In the genomic region with DNA sequence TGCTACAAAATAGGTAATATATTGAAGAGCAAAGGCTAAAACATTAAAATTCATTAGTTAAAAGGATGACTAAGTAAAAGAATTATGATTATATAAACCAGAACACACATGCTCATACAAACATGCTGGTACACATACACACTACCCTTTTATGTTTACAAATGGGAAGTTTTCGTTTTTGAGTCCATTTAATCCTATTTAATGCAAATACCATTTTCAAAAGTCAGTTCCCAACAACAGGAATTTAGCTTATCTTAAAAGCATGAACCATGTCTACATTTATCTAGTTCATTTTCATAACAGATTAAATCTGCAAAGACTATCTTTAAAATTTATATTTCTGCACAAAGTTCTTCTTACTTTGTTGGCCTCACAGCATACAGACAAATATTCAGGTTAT, we compare ENCODE assay signal across 31 cellular contexts.
"Had no signal": no experiment of that assay in that cellular context is flagged by ENCODE, and none has a peak within 500 bp of the region (broad histone marks: within the 10 kb centered on the region; RNA-seq: fewer than 3 reads in every experiment).

No MANE protein-coding gene starts in this region.

- H3K36me3 ChIP-seq: breast epithelium, SJSA1 had no signal

- H3K27me3 Mint-ChIP-seq: activated CD4-positive, alpha-beta T cell treated with anti-CD3 and anti-CD28 coated beads, Interleukin-2, amount 10 ng/mL, durations not matched to agents 24 days and 14 days; activated naive CD4-positive, alpha-beta T cell treated with anti-CD3 and anti-CD28 coated beads, Interleukin-2, amount 50 U/mL, for 24 hours; activated naive CD8-positive, alpha-beta T cell treated with anti-CD3 and anti-CD28 coated beads, Interleukin-2, amount 10 ng/mL, durations not matched to agents 7 days and 5 days had no signal

- ATAC-seq: activated CD8-positive, alpha-beta T cell treated with anti-CD3 and anti-CD28 coated beads, Interleukin-2, amount 10 ng/mL, durations not matched to agents 7 days and 5 days; body of pancreas; PC-3 had no signal

- H3K4me1 ChIP-seq: breast epithelium, SJSA1 had no signal

- H3K4me3 Mint-ChIP-seq: activated CD4-positive, alpha-beta T cell treated with anti-CD3 and anti-CD28 coated beads, Interleukin-2, amount 10 ng/mL, durations not matched to agents 24 days and 14 days; activated CD8-positive, alpha-beta T cell treated with anti-CD3 and anti-CD28 coated beads, Interleukin-2, amount 10 ng/mL, durations not matched to agents 7 days and 5 days; activated naive CD4-positive, alpha-beta T cell treated with anti-CD3 and anti-CD28 coated beads, Interleukin-2, amount 50 U/mL, for 24 hours; activated naive CD8-positive, alpha-beta T cell treated with anti-CD3 and anti-CD28 coated beads, Interleukin-2, amount 10 ng/mL, durations not matched to agents 7 days and 5 days; T-helper 1 cell treated with Interleukin-12 subunit alpha and Interleukin-12 subunit beta and Interleukin-4 antibody, amounts not matched to agents 30 μg/mL and 1 μg/mL, for 36 hours; T-helper 2 cell treated with Interferon-gamma antibody and Interleukin-4, amounts not matched to agents 5 μg/mL and 100 μg/mL, for 36 hours had no signal

- DNase-seq: activated CD4-positive, alpha-beta T cell treated with anti-CD3 and anti-CD28 coated beads, Interleukin-2, amount 10 ng/mL, durations not matched to agents 24 days and 14 days; activated CD4-positive, alpha-beta T cell treated with anti-CD3 and anti-CD28 coated beads, Interleukin-2, amount 50 U/mL, for 48 hours; activated CD8-positive, alpha-beta memory T cell treated with anti-CD3 and anti-CD28 coated beads, Interleukin-2, amount 50 U/mL, for 48 hours; activated CD8-positive, alpha-beta T cell treated with anti-CD3 and anti-CD28 coated beads, Interleukin-2, amount 10 ng/mL, durations not matched to agents 7 days and 5 days; activated effector memory CD4-positive, alpha-beta T cell treated with anti-CD3 and anti-CD28 coated beads, Interleukin-2, amount 50 U/mL, for 16 hours; activated naive CD4-positive, alpha-beta T cell; activated naive CD8-positive, alpha-beta T cell treated with anti-CD3 and anti-CD28 coated beads, Interleukin-2, amount 10 ng/mL, durations not matched to agents 7 days and 5 days; activated T-cell treated with anti-CD3 and anti-CD28 coated beads, Interleukin-2, amount 50 U/mL, for 48 hours; body of pancreas; MM.1S; MV-4-11; NCI-H1092; NCI-H1436 treated with DMSO at 0.1 percent for 48 hours; NCI-H1694 treated with DMSO at 0.1 percent for 48 hours; NCI-H2029; NCI-H345; NCI-H524 treated with DMSO at 0.1 percent for 48 hours; NK-92 treated with Interleukin-12 subunit alpha and Interleukin-12 subunit beta, amount 100 ng/mL, for 24 hours; PC-3; Peyer's patch; RPMI8226; SHP77 treated with DMSO at 0.1 percent for 48 hours; SK-N-SH had no signal

- FAIRE-seq: astrocyte, TTC549 had no signal

- H3K9me3 ChIP-seq: body of pancreas, breast epithelium, Peyer's patch, SJSA1, SK-N-SH had no signal

- H3K4me2 ChIP-seq: KMS-11, SK-N-SH had no signal

- H3K9ac ChIP-seq: KMS-11, SK-N-SH had no signal

- H3K9me3 Mint-ChIP-seq: activated naive CD4-positive, alpha-beta T cell treated with anti-CD3 and anti-CD28 coated beads, Interleukin-2, amount 50 U/mL, for 24 hours; activated naive CD8-positive, alpha-beta T cell treated with anti-CD3 and anti-CD28 coated beads, Interleukin-2, amount 10 ng/mL, durations not matched to agents 7 days and 5 days; T-helper 2 cell treated with Interferon-gamma antibody and Interleukin-4, amounts not matched to agents 5 μg/mL and 100 μg/mL, for 36 hours had no signal

- H3K27me3 ChIP-seq: body of pancreas, breast epithelium, Peyer's patch, SJSA1 had no signal

- H3K27ac ChIP-seq: body of pancreas, breast epithelium, KMS-11, Peyer's patch, SJSA1 had no signal

- H3K4me3 ChIP-seq: body of pancreas, breast epithelium, Peyer's patch, SJSA1 had no signal

- H3K27ac Mint-ChIP-seq: activated CD4-positive, alpha-beta T cell treated with anti-CD3 and anti-CD28 coated beads, Interleukin-2, amount 10 ng/mL, durations not matched to agents 24 days and 14 days; activated CD8-positive, alpha-beta T cell treated with anti-CD3 and anti-CD28 coated beads, Interleukin-2, amount 10 ng/mL, durations not matched to agents 7 days and 5 days; activated naive CD4-positive, alpha-beta T cell treated with anti-CD3 and anti-CD28 coated beads, Interleukin-2, amount 50 U/mL, for 24 hours; activated naive CD8-positive, alpha-beta T cell treated with anti-CD3 and anti-CD28 coated beads, Interleukin-2, amount 10 ng/mL, durations not matched to agents 7 days and 5 days; T-helper 1 cell treated with Interleukin-12 subunit alpha and Interleukin-12 subunit beta and Interleukin-4 antibody, amounts not matched to agents 30 μg/mL and 1 μg/mL, for 36 hours; T-helper 2 cell treated with Interferon-gamma antibody and Interleukin-4, amounts not matched to agents 5 μg/mL and 100 μg/mL, for 36 hours had no signal
